Comparison of ENCODE assay signal across 28 cellular contexts in genomic region chr18:62455222-62455621, GRCh38.
"Had no signal": no experiment of that assay in that cellular context is flagged by ENCODE, and none has a peak within 500 bp of the region (broad histone marks: within the 10 kb centered on the region; RNA-seq: fewer than 3 reads in every experiment).

No MANE protein-coding gene starts in this region.

- H3K27ac Mint-ChIP-seq: immature natural killer cell; memory B cell; naive thymus-derived CD4-positive, alpha-beta T cell had no signal

- H3K36me3 ChIP-seq: esophagus squamous epithelium, gastroesophageal sphincter, heart left ventricle, left ventricle myocardium inferior, lower lobe of right lung had no signal

- H3K27me3 ChIP-seq: dorsolateral prefrontal cortex, gastroesophageal sphincter, heart left ventricle, hepatocyte had no signal

- H3K27ac ChIP-seq: coronary artery, dorsolateral prefrontal cortex, epithelial cell of prostate, esophagus squamous epithelium, gastroesophageal sphincter, heart left ventricle, hepatocyte, left ventricle myocardium inferior, lower lobe of right lung had no signal

- H3K4me3 Mint-ChIP-seq: immature natural killer cell; memory B cell; naive thymus-derived CD4-positive, alpha-beta T cell had no signal

- H3K9me3 ChIP-seq: esophagus squamous epithelium, gastroesophageal sphincter, lower lobe of right lung had no signal

- H2AFZ ChIP-seq: hepatocyte had no signal

- H3K79me2 ChIP-seq: hepatocyte had no signal

- FAIRE-seq: colon, kidney had no signal

- H3K4me3 ChIP-seq: coronary artery, dorsolateral prefrontal cortex, esophagus squamous epithelium, gastroesophageal sphincter, heart left ventricle, hepatocyte, left ventricle myocardium inferior, lower lobe of right lung had no signal

- DNase-seq: dorsolateral prefrontal cortex; effector CD4-positive, alpha-beta T cell; effector memory CD4-positive, alpha-beta T cell; erythroblast; esophagus squamous epithelium; foreskin fibroblast; foreskin melanocyte; heart left ventricle; hypothalamus; immature natural killer cell; islet precursor cell; kidney; kidney glomerular epithelial cell; left colon; left ventricle myocardium inferior; lower lobe of right lung; mammary epithelial cell; mesendoderm; midbrain; naive thymus-derived CD4-positive, alpha-beta T cell had no signal

- H3K4me1 ChIP-seq: gastroesophageal sphincter had no signal

- ATAC-seq: esophagus mucosa; gastroesophageal sphincter; heart left ventricle; left colon; left lobe of liver; lower lobe of right lung; naive thymus-derived CD4-positive, alpha-beta T cell had no signal

- H3K9me3 Mint-ChIP-seq: immature natural killer cell; memory B cell; naive thymus-derived CD4-positive, alpha-beta T cell had no signal

- H3K36me3 Mint-ChIP-seq: immature natural killer cell; memory B cell; naive thymus-derived CD4-positive, alpha-beta T cell had no signal

- H3K4me2 ChIP-seq: hepatocyte had no signal
